In genomic region chr4:66920514-66920913, GRCh38 we compare ENCODE assay signal across 28 cellular contexts.
"Had no signal": no experiment of that assay in that cellular context is flagged by ENCODE, and none has a peak within 500 bp of the region (broad histone marks: within the 10 kb centered on the region; RNA-seq: fewer than 3 reads in every experiment).

No MANE protein-coding gene starts in this region.

- H3K4me1 Mint-ChIP-seq: natural killer cell; nephron; neural crest cell; stimulated activated effector memory CD8-positive, alpha-beta T cell treated with anti-CD3 and anti-CD28 coated beads, Interleukin-12 subunit alpha, Interleukin-12 subunit beta, amount 100 ng/mL, for 72 hours had no signal

- H3K27ac ChIP-seq: neutrophil, ovary, parathyroid adenoma, psoas muscle, right lobe of liver, sigmoid colon, stomach, thoracic aorta, thyroid gland, tibial nerve, upper lobe of left lung, vagina had no signal

- ATAC-seq: natural killer cell; psoas muscle; right lobe of liver; stimulated activated effector memory CD8-positive, alpha-beta T cell treated with anti-CD3 and anti-CD28 coated beads, Interleukin-12 subunit alpha, Interleukin-12 subunit beta, amount 100 ng/mL, for 72 hours; stimulated activated naive B cell treated with anti-CD40 and anti-IgM and Interleukin-4, amounts not matched to agents 10 μg/mL and 1 μg/mL and 100 μg/mL, for 72 hours had no signal

- H3K27me3 Mint-ChIP-seq: stimulated activated naive B cell treated with anti-CD40 and anti-IgM and Interleukin-4, amounts not matched to agents 10 μg/mL and 1 μg/mL and 100 μg/mL, for 72 hours; stimulated activated naive CD8-positive, alpha-beta T cell treated with anti-CD3 and anti-CD28 coated beads, Interleukin-15, Interleukin-2, amounts not matched to agents 100 ng/mL and 50 ng/mL, for 24 hours had no signal

- H3K9ac ChIP-seq: parathyroid adenoma had no signal

- H3K9me3 Mint-ChIP-seq: nephron, neural crest cell had no signal

- H3K79me2 ChIP-seq: parathyroid adenoma had no signal

- H3K4me3 Mint-ChIP-seq: natural killer cell; nephron; neural crest cell; stimulated activated effector memory CD8-positive, alpha-beta T cell treated with anti-CD3 and anti-CD28 coated beads, Interleukin-12 subunit alpha, Interleukin-12 subunit beta, amount 100 ng/mL, for 72 hours; stimulated activated naive B cell treated with anti-CD40 and anti-IgM and Interleukin-4, amounts not matched to agents 10 μg/mL and 1 μg/mL and 100 μg/mL, for 72 hours; stimulated activated naive CD8-positive, alpha-beta T cell treated with anti-CD3 and anti-CD28 coated beads, Interleukin-15, Interleukin-2, amounts not matched to agents 100 ng/mL and 50 ng/mL, for 24 hours had no signal

- H3K4me3 ChIP-seq: ovary, psoas muscle, right lobe of liver, sigmoid colon, stomach, thoracic aorta, thyroid gland, tibial nerve, upper lobe of left lung, vagina had no signal

- H3K4me1 ChIP-seq: parathyroid adenoma, psoas muscle, right lobe of liver, sigmoid colon, stomach, thyroid gland, tibial nerve, upper lobe of left lung, vagina had no signal

- H3K36me3 Mint-ChIP-seq: stimulated activated effector memory CD8-positive, alpha-beta T cell treated with anti-CD3 and anti-CD28 coated beads, Interleukin-12 subunit alpha, Interleukin-12 subunit beta, amount 100 ng/mL, for 72 hours; stimulated activated naive B cell treated with anti-CD40 and anti-IgM and Interleukin-4, amounts not matched to agents 10 μg/mL and 1 μg/mL and 100 μg/mL, for 72 hours had no signal

- DNase-seq: natural killer cell; nucleus accumbens; ovary; psoas muscle; right cardiac atrium; right lobe of liver; sigmoid colon; small intestine; stimulated activated CD4-positive, alpha-beta T cell treated with anti-CD3 and anti-CD28 coated beads, Interleukin-15, amount 100 ng/mL, for 24 hours; stimulated activated CD4-positive, alpha-beta T cell treated with anti-CD3 and anti-CD28 coated beads, Interleukin-2, amount 100 ng/mL, for 24 hours; stimulated activated CD4-positive, alpha-beta T cell treated with anti-CD3 and anti-CD28 coated beads, Interleukin-2, amount 100 ng/mL, for 48 hours; stimulated activated CD4-positive, alpha-beta T cell treated with anti-CD3 and anti-CD28 coated beads, Interleukin-4, amount 100 ng/mL, for 24 hours; stimulated activated naive B cell treated with anti-CD40 and anti-IgM and Interleukin-4, amounts not matched to agents 10 μg/mL and 1 μg/mL and 100 μg/mL, for 72 hours; stimulated activated naive CD4-positive, alpha-beta T cell treated with Interleukin-2 at 50 U/mL for 16 hours; stomach; thyroid gland; upper lobe of left lung had no signal

- H3K36me3 ChIP-seq: neutrophil, ovary, right lobe of liver, sigmoid colon, stomach, thoracic aorta, thyroid gland, tibial nerve, upper lobe of left lung, vagina had no signal

- FAIRE-seq: small intestine, urothelium cell line had no signal

- H3K9me3 ChIP-seq: neutrophil, ovary, psoas muscle, right lobe of liver, sigmoid colon, stomach, thoracic aorta, thyroid gland, tibial nerve, upper lobe of left lung, vagina had no signal

- H2AFZ ChIP-seq: parathyroid adenoma had no signal

- H3K27me3 ChIP-seq: neutrophil, ovary, right lobe of liver, sigmoid colon, stomach, thyroid gland, tibial nerve, upper lobe of left lung, vagina had no signal

- H3K27ac Mint-ChIP-seq: natural killer cell; nephron; progenitor cell of endocrine pancreas; stimulated activated effector memory CD8-positive, alpha-beta T cell treated with anti-CD3 and anti-CD28 coated beads, Interleukin-12 subunit alpha, Interleukin-12 subunit beta, amount 100 ng/mL, for 72 hours; stimulated activated naive B cell treated with anti-CD40 and anti-IgM and Interleukin-4, amounts not matched to agents 10 μg/mL and 1 μg/mL and 100 μg/mL, for 72 hours; stimulated activated naive CD8-positive, alpha-beta T cell treated with anti-CD3 and anti-CD28 coated beads, Interleukin-15, Interleukin-2, amounts not matched to agents 100 ng/mL and 50 ng/mL, for 24 hours had no signal
